ENCODE assay signal across 6 cellular contexts in genomic region chr3:147809206-147809605, GRCh38.
"Had no signal": no experiment of that assay in that cellular context is flagged by ENCODE, and none has a peak within 500 bp of the region (broad histone marks: within the 10 kb centered on the region; RNA-seq: fewer than 3 reads in every experiment).

No MANE protein-coding gene starts in this region.

- H3K36me3 Mint-ChIP-seq: IgD-negative memory B cell had no signal

- H3K4me3 ChIP-seq: K562 had no signal

- H3K27ac Mint-ChIP-seq: IgD-negative memory B cell had no signal

- H3K4me3 Mint-ChIP-seq: IgD-negative memory B cell had no signal

- H3K27ac ChIP-seq: HL-60 had no signal

- DNase-seq: IMR-90, KBM-7 had no signal

- ATAC-seq: HepG2, K562 had no signal

- H3K27me3 Mint-ChIP-seq: IgD-negative memory B cell had no signal

- H3K4me1 Mint-ChIP-seq: IgD-negative memory B cell had no signal
